ENCODE assay signal across 18 cellular contexts in the genomic region with DNA sequence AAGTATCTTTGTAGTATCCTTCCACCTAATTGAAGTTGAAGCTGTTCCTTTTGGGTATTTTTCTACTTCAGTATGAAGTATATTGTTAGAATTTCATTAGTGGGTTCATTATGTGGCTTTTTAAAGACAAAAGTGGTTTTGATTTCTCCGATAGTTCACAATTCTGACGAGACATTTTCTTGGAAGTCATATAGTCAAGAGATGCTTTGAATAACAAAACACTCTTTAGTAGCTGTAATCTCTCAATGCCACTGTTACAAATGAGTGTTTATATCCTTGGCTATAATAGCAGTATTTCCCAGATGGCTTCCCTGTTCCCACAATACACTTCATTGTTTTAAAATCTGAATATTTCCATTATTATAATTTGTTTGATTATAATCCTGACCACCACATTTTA.
DNase-seq lines count a peak whose midpoint lies in the region; ATAC-seq, FAIRE-seq and TF ChIP-seq lines count a peak whose summit lies in the region.
"Had no signal": no experiment of that assay in that cellular context is flagged by ENCODE, and none has a peak within 500 bp of the region (broad histone marks: within the 10 kb centered on the region; RNA-seq: fewer than 3 reads in every experiment).

No MANE protein-coding gene starts in this region.

- H2BK5ac ChIP-seq in IMR-90 (ENCODE audit: low read depth, low read length, poor library complexity, severe bottlenecking), result peak overlapping the region; percentile 97

- H4K91ac ChIP-seq in IMR-90 (ENCODE audit: insufficient read depth, low read depth, low read length), result peak overlapping the region; percentile 85; the same call in 1 of the 2 replicates

- POLR2A ChIA-PET in IMR-90 (lab: Charles Lee; ENCODE audit: unreplicated experiment), result interaction anchor here (1.0 kb wide), 1 partner anchor 108 kb away, joined by 3 read pairs; a partner anchor contains a TSS

- H3K36me3 ChIP-seq in IMR-90 (ENCODE audit: control insufficient read depth, insufficient read depth, low read length), result no peaks in the 10 kb centered on the region
- no peaks in the 10 kb centered on the region for H3K36me3 ChIP-seq in keratinocyte (ENCODE audit: control insufficient read depth in 2 of 2, extremely low read depth in 1 of 2, insufficient read depth in 2 of 2, low read length in 2 of 2)
- H3K36me3 ChIP-seq: BLaER1 treated with 17β-estradiol and CSF1 and Interleukin-3, amounts not matched to agents 10 nM and 100 nM; HAP-1 had no signal

- no TSS peak for BruUV-seq in IMR-90 (replicated peaks; lab: Mats Ljungman, UMichigan)

- H4K20me1 ChIP-seq in IMR-90 (ENCODE audit: insufficient read depth, low read length) (no peaks in the 10 kb centered on the region), keratinocyte (ENCODE audit: control insufficient read depth, extremely low read depth, insufficient read depth, low read length) (no peaks in the 10 kb centered on the region)
- H4K20me1 ChIP-seq: BLaER1 treated with 17β-estradiol and CSF1 and Interleukin-3, amounts not matched to agents 10 nM and 100 nM had no signal

- peak; percentile 12 for DNase-seq in COLO829 (ENCODE audit: low spot score)
- DNase-seq in IMR-90, result no peak
- peak; percentile 65 for DNase-seq in SK-MEL-5 (ENCODE audit: low read depth, low spot score)
- no peak for DNase-seq in keratinocyte (ENCODE audit: low read depth, low spot score)
- no peak for DNase-seq in NCI-H1105 (lab: John Stamatoyannopoulos, UW)
- DNase-seq: CD8-positive, alpha-beta T cell; COR-L47; DMS 273 treated with DMSO at 0.1 percent for 48 hours; DMS79; GDM1; GM23248 had no signal

- no peak for TF ChIP-seq RAD21 in IMR-90 (IDR thresholded peaks at IDR 0.05; ENCODE audit: low read length)

- ATAC-seq in IMR-90 (ENCODE audit: low read depth) (no peak), HG03354 (IDR thresholded peaks at IDR 0.05; ENCODE audit: poor library complexity, severe bottlenecking, unreplicated experiment) (no peak)
- ATAC-seq: CD8-positive, alpha-beta T cell; HepG2 had no signal

- H3K9me3 ChIP-seq in IMR-90 (ENCODE audit: control insufficient read depth, insufficient read depth, low read length), result no peaks in the 10 kb centered on the region
- H3K9me3 ChIP-seq in keratinocyte (ENCODE audit: control insufficient read depth, low read depth, low read length), result no peaks in the 10 kb centered on the region
- H3K9me3 ChIP-seq: HAP-1 had no signal

- 0 out of 2 replicates have a peak overlapping the region, but pooled peaks have one; percentile 33 for H3K56ac ChIP-seq in IMR-90 (ENCODE audit: extremely low read depth, insufficient read depth, low read length)

- FAIRE-seq in keratinocyte (lab: Jason Lieb, UNC), result no peak
- FAIRE-seq: GM12892, GM18507, HepG2, HTR-8/SVneo had no signal

- H3K27me3 ChIP-seq in IMR-90 (ENCODE audit: control insufficient read depth, insufficient read depth, low read length) (no peaks in the 10 kb centered on the region), keratinocyte (ENCODE audit: control insufficient read depth, extremely low read depth, insufficient read depth, low read length) (no peaks in the 10 kb centered on the region)
- H3K27me3 ChIP-seq: BLaER1 treated with 17β-estradiol and CSF1 and Interleukin-3, amounts not matched to agents 10 nM and 100 nM had no signal

- no peaks in the 10 kb centered on the region for H3K79me2 ChIP-seq in keratinocyte (ENCODE audit: control insufficient read depth, insufficient read depth, low read length)

- peak overlapping the region; percentile 40 to 42; a peak in 3 of 4 replicates for H4K8ac ChIP-seq in IMR-90 (ENCODE audit: low read depth in 2 of 2, low read length in 2 of 2)

- peak overlapping the region; percentile 65; the same call in 1 of the 2 replicates for H3K18ac ChIP-seq in IMR-90 (ENCODE audit: low read depth, low read length)

- dilution Hi-C loops in IMR-90 (cut with HindIII; ENCODE audit: low sequenced_read_pairs, unreplicated experiment) (no loop called here), keratinocyte (cut with MboI; ENCODE audit: extremely low pct_ligation_motif_present, low sequenced_read_pairs) (no loop called here)

- H3K27ac ChIP-seq in IMR-90 (ENCODE audit: insufficient read depth, low read length), result no peak overlapping the region
- H3K27ac ChIP-seq in keratinocyte (ENCODE audit: control insufficient read depth, insufficient read depth, low read length), result peak overlapping the region; percentile 4
- H3K27ac ChIP-seq: BLaER1 treated with 17β-estradiol and CSF1 and Interleukin-3, amounts not matched to agents 10 nM and 100 nM; GM23248 had no signal

- H2BK20ac ChIP-seq in IMR-90 (ENCODE audit: low read depth, low read length), result peak overlapping the region; percentile 66; the same call in 1 of the 2 replicates

- H2BK120ac ChIP-seq in IMR-90 (ENCODE audit: low read depth, low read length), result peak overlapping the region; percentile 86; the same call in 1 of the 2 replicates

- TF ChIP-seq CTCF in IMR-90 (conservative IDR thresholded peaks at IDR 0.05; ENCODE audit: low read depth, low read length), result no peak
- no peak for TF ChIP-seq CTCF in keratinocyte (optimal IDR thresholded peaks at IDR 0.05 in 1 of 3, IDR thresholded peaks at IDR 0.05 in 1 of 3, conservative IDR thresholded peaks at IDR 0.05 in 1 of 3; ENCODE audit: extremely low read depth in 1 of 3, insufficient read depth in 2 of 3, low read length in 3 of 3)

- in situ Hi-C loops in IMR-90 (cut with MboI; ENCODE audit: low sequenced_read_pairs) (no loop called here), SK-MEL-5 (cut with HindIII; ENCODE audit: low pct_unique_long_range_greater_than_20kb, low sequenced_read_pairs) (no loop called here)

- no peak overlapping the region for H3K23ac ChIP-seq in IMR-90 (ENCODE audit: low read depth, low read length)

- peak overlapping the region; percentile 93; the same call in 1 of the 3 replicates for H2BK15ac ChIP-seq in IMR-90 (ENCODE audit: low read depth, low read length)

- H2AFZ ChIP-seq in IMR-90 (replicated peaks; ENCODE audit: low read length, poor library complexity) (no peak overlapping the region), keratinocyte (ENCODE audit: control insufficient read depth, low read length) (no peak overlapping the region)
- H2AFZ ChIP-seq: GM23248 had no signal

- H3K9ac ChIP-seq in IMR-90 (ENCODE audit: low read depth, low read length) (no peak overlapping the region), keratinocyte (ENCODE audit: control insufficient read depth, extremely low read depth, insufficient read depth, low read length) (no peak overlapping the region)
- H3K9ac ChIP-seq: BLaER1 treated with 17β-estradiol and CSF1 and Interleukin-3, amounts not matched to agents 10 nM and 100 nM; GM23248 had no signal

- peaks cover 26% of the 10 kb centered on the region for H3K4me1 ChIP-seq in IMR-90 (ENCODE audit: control insufficient read depth, insufficient read depth, low read length)
- H3K4me1 ChIP-seq in keratinocyte (ENCODE audit: control insufficient read depth, extremely low read depth, insufficient read depth, low read length), result peaks cover 58% of the 10 kb centered on the region
- H3K4me1 ChIP-seq: BLaER1 treated with 17β-estradiol and CSF1 and Interleukin-3, amounts not matched to agents 10 nM and 100 nM had no signal

- no peak overlapping the region for H2AK5ac ChIP-seq in IMR-90 (ENCODE audit: low read depth, low read length)

- peaks cover 0 to 27% of the 10 kb centered on the region in 2 experiments; a peak in 2 of 4 replicates for H3K79me1 ChIP-seq in IMR-90 (ENCODE audit: low read depth in 1 of 2, low read length in 2 of 2)

- peak overlapping the region; percentile 44; the same call in 1 of the 2 replicates for H4K5ac ChIP-seq in IMR-90 (ENCODE audit: low read depth, low read length)

- no peak overlapping the region for H2AK9ac ChIP-seq in IMR-90 (replicated peaks; ENCODE audit: low read depth, low read length, poor library complexity)

- TF ChIP-seq POLR2A in IMR-90 (IDR thresholded peaks at IDR 0.05; ENCODE audit: low read depth, low read length), result no peak

- H3K4ac ChIP-seq in IMR-90 (ENCODE audit: low read depth, low read length), result peak overlapping the region; percentile 87; the same call in 1 of the 2 replicates

- H3K4me3 ChIP-seq in IMR-90 (ENCODE audit: insufficient read depth, low read depth, low read length), result no peak overlapping the region
- H3K4me3 ChIP-seq in keratinocyte (ENCODE audit: control insufficient read depth in 2 of 3, extremely low read depth in 1 of 3, insufficient read depth in 2 of 3, low read depth in 1 of 3, low read length in 3 of 3), result no peak overlapping the region
- H3K4me3 ChIP-seq: BLaER1 treated with 17β-estradiol and CSF1 and Interleukin-3, amounts not matched to agents 10 nM and 100 nM; GM23248; HAP-1 had no signal

- H3K4me2 ChIP-seq in IMR-90 (ENCODE audit: low read depth, low read length) (no peak overlapping the region), keratinocyte (ENCODE audit: control insufficient read depth, extremely low read depth, insufficient read depth, low read depth, low read length) (no peak overlapping the region)
- H3K4me2 ChIP-seq: BLaER1 treated with 17β-estradiol and CSF1 and Interleukin-3, amounts not matched to agents 10 nM and 100 nM had no signal

- intact Hi-C loops in IMR-90 (cut with micrococcal nuclease), result no loop called here

- no peak overlapping the region; the same call in 1 of the 2 replicates for H3K14ac ChIP-seq in IMR-90 (replicated peaks; ENCODE audit: low read depth, low read length)

- CTCF ChIA-PET in IMR-90 (lab: Yijun Ruan, JAX), result interaction anchor here (1.3 kb wide), 2 partner anchors 10 to 152 kb away, joined by 3 to 4 read pairs; no protein-coding TSS in a partner anchor

- H3K9me1 ChIP-seq in IMR-90 (ENCODE audit: insufficient read depth, low read length) (peaks cover 29% of the 10 kb centered on the region), keratinocyte (ENCODE audit: control insufficient read depth, extremely low read depth, insufficient read depth, low read length) (no peaks in the 10 kb centered on the region)

- WGBS in IMR-90 (ENCODE audit: extremely low coverage in 2 of 2, insufficient read length in 1 of 2), 2 experiments, result no CpG with 5 or more reads among the region's 2 CpGs

TF ChIP-seq in IMR-90, 13 proteins besides CTCF, POLR2A, EP300 and RAD21:
- TF ChIP-seq, protein P1, sequence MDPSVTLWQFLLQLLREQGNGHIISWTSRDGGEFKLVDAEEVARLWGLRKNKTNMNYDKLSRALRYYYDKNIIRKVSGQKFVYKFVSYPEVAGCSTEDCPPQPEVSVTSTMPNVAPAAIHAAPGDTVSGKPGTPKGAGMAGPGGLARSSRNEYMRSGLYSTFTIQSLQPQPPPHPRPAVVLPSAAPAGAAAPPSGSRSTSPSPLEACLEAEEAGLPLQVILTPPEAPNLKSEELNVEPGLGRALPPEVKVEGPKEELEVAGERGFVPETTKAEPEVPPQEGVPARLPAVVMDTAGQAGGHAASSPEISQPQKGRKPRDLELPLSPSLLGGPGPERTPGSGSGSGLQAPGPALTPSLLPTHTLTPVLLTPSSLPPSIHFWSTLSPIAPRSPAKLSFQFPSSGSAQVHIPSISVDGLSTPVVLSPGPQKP (IDR thresholded peaks at IDR 0.05; ENCODE audit: borderline replicate concordance, low read depth, low read length), result no peak
- TF ChIP-seq MAZ (IDR thresholded peaks at IDR 0.05; ENCODE audit: borderline replicate concordance, low read depth, low read length) (no peak), RCOR1 (IDR thresholded peaks at IDR 0.05; ENCODE audit: insufficient replicate concordance, low read length) (no peak)

Comparison
In these comparisons a context has a peak if more than half of its experiments do, and no peak if none do; other contexts are left out.
1. DNase-seq: peak in COLO829 (single experiment) and SK-MEL-5 (single experiment); none in IMR-90 (single experiment), keratinocyte (single experiment) and NCI-H1105 (single experiment).